In genomic region chr12:64714551-64714968, GRCh38 we compare ENCODE assay signal across 8 cellular contexts. TPM values are rescaled to one million over a fixed set of nuclear protein-coding genes. Genes with fewer than 3 reads are reported as not detected.
DNase-seq lines count a peak whose midpoint lies in the region; ATAC-seq and TF ChIP-seq lines count a peak whose summit lies in the region.

No MANE protein-coding gene starts in this region.

- no peak overlapping the region for H2AFZ ChIP-seq in osteoblast (ENCODE audit: low read length)

- WGBS in aorta, 2 donors: 73 to 79% methylated on average over 5 of the region's 5 CpGs

- CTCF ChIA-PET in activated naive CD4-positive, alpha-beta T cell treated with anti-CD3 and anti-CD28 coated beads, Interleukin-2, amount 10 ng/mL, durations not matched to agents 7 days and 5 days (lab: Charles Lee): interaction anchor here (1.5 to 1.8 kb wide), 2 partner anchors 17 to 82 kb away, joined by 4 read pairs; no protein-coding TSS in a partner anchor

- peak; percentile 89 to 94 for ATAC-seq in activated CD4-positive, CD25-positive, alpha-beta regulatory T cell treated with anti-CD3 and anti-CD28 coated beads, Interleukin-2, amount 50 U/mL, for 24 hours
- ATAC-seq in GM21723 (IDR thresholded peaks at IDR 0.05; ENCODE audit: unreplicated experiment): peak; percentile 71
- peak; percentile 86 for ATAC-seq in HG03520 (IDR thresholded peaks at IDR 0.05; ENCODE audit: unreplicated experiment)
- no peak for ATAC-seq in aorta (ENCODE audit: low FRiP score)

- no peaks in the 10 kb centered on the region for H3K27me3 Mint-ChIP-seq in activated naive CD4-positive, alpha-beta T cell treated with anti-CD3 and anti-CD28 coated beads, Interleukin-2, amount 10 ng/mL, durations not matched to agents 7 days and 5 days

- no peak for TF ChIP-seq CTCF in osteoblast (IDR thresholded peaks at IDR 0.05; ENCODE audit: extremely low read depth, low read depth, low read length)

- H3K4me1 ChIP-seq in osteoblast (ENCODE audit: insufficient read depth, low read length) (peaks cover 8% of the 10 kb centered on the region), aorta (ENCODE audit: control insufficient read depth in 1 of 2, insufficient read depth in 2 of 2, low read length in 2 of 2) (no peaks in the 10 kb centered on the region)

- H3K36me3 Mint-ChIP-seq in activated naive CD4-positive, alpha-beta T cell treated with anti-CD3 and anti-CD28 coated beads, Interleukin-2, amount 10 ng/mL, durations not matched to agents 7 days and 5 days: peaks cover 59% of the 10 kb centered on the region

- no peak overlapping the region for H3K27ac Mint-ChIP-seq in activated naive CD4-positive, alpha-beta T cell treated with anti-CD3 and anti-CD28 coated beads, Interleukin-2, amount 10 ng/mL, durations not matched to agents 7 days and 5 days

- no peak overlapping the region for H3K4me3 ChIP-seq in osteoblast (ENCODE audit: insufficient read depth, low read length)
- no peak overlapping the region for H3K4me3 ChIP-seq in aorta (ENCODE audit: low read length in 2 of 2)

- no peaks in the 10 kb centered on the region for H3K9me3 Mint-ChIP-seq in activated naive CD4-positive, alpha-beta T cell treated with anti-CD3 and anti-CD28 coated beads, Interleukin-2, amount 10 ng/mL, durations not matched to agents 7 days and 5 days

- intact Hi-C loops in aorta (cut with DNase I): no loop called here

- H3K27me3 ChIP-seq in osteoblast (ENCODE audit: insufficient read depth, low read length) (no peaks in the 10 kb centered on the region), aorta (ENCODE audit: control insufficient read depth in 1 of 2, insufficient read depth in 2 of 2, low read length in 1 of 2) (no peaks in the 10 kb centered on the region)

- H3K4me2 ChIP-seq in osteoblast (ENCODE audit: insufficient read depth, low read length): no peak overlapping the region

- DNase-seq in activated CD4-positive, CD25-positive, alpha-beta regulatory T cell (lab: John Stamatoyannopoulos, UW): no peak
- DNase-seq in osteoblast (ENCODE audit: insufficient read length, low spot score, missing footprints) (no peak), HPDE6-E6E7 (ENCODE audit: extremely low spot score) (no peak), aorta (no peak)
- DNase-seq in activated naive CD4-positive, alpha-beta T cell treated with anti-CD3 and anti-CD28 coated beads, Interleukin-2, amount 10 ng/mL, durations not matched to agents 7 days and 5 days: no peak

- H3K27ac ChIP-seq in osteoblast (ENCODE audit: low read depth, low read length) (peak overlapping the region; percentile 19), aorta (ENCODE audit: low read depth in 1 of 2, low read length in 2 of 2) (no peak overlapping the region)

- peaks cover 37% of the 10 kb centered on the region for H3K4me1 Mint-ChIP-seq in activated naive CD4-positive, alpha-beta T cell treated with anti-CD3 and anti-CD28 coated beads, Interleukin-2, amount 10 ng/mL, durations not matched to agents 7 days and 5 days

- no peaks in the 10 kb centered on the region for H4K20me1 ChIP-seq in osteoblast (ENCODE audit: insufficient read depth, low read length)

- H3K79me2 ChIP-seq in osteoblast (ENCODE audit: insufficient read depth, low read length): no peaks in the 10 kb centered on the region

- no peak overlapping the region for H3K4me3 Mint-ChIP-seq in activated naive CD4-positive, alpha-beta T cell treated with anti-CD3 and anti-CD28 coated beads, Interleukin-2, amount 10 ng/mL, durations not matched to agents 7 days and 5 days

- H3K36me3 ChIP-seq in osteoblast (ENCODE audit: insufficient read depth, low read length): peaks cover 20% of the 10 kb centered on the region
- peaks cover 0 to 8% of the 10 kb centered on the region in 2 donors for H3K36me3 ChIP-seq in aorta (ENCODE audit: control insufficient read depth in 1 of 2, insufficient read depth in 2 of 2, low read length in 1 of 2)

- H3K9me3 ChIP-seq in osteoblast (ENCODE audit: low read depth, low read length): no peaks in the 10 kb centered on the region
- H3K9me3 ChIP-seq in aorta (ENCODE audit: control insufficient read depth, low read length): no peaks in the 10 kb centered on the region

RNA-seq across cellular contexts. Expression of gene GNS, which starts 44.6 kb away (rescaled TPM):
- total RNA-seq in osteoblast: 277 and 292 TPM in 2 replicates
- 100 to 1,000 TPM; 120 to 152 TPM for total RNA-seq in aorta
- polyA plus RNA-seq in aorta: 10 to 100 TPM; 29.6 to 36.4 TPM
